Comparison of ENCODE assay signal across 2 cellular contexts in genomic region chr17:3893720-3894116, GRCh38.
TF ChIP-seq lines count a peak whose summit lies in the region.

No MANE protein-coding gene starts in this region.

TF ChIP-seq in SK-N-SH, 30 proteins besides CTCF, POLR2A, EP300 and RAD21:
- no peak for TF ChIP-seq TCF12 (IDR thresholded peaks at IDR 0.05)
- TF ChIP-seq SIN3A (IDR thresholded peaks at IDR 0.05; ENCODE audit: borderline replicate concordance, low read depth, low read length): no peak
- TF ChIP-seq MAX (IDR thresholded peaks at IDR 0.05; ENCODE audit: low read depth): no peak
- TF ChIP-seq RCOR1 (IDR thresholded peaks at IDR 0.05; ENCODE audit: low read length): no peak

TF ChIP-seq in SK-N-SH treated with all-trans-retinoic acid at 6 μM for 48 hours, 23 proteins besides CTCF, POLR2A, EP300 and RAD21:
- TF ChIP-seq TCF4 (CRISPR knock-in tag; IDR thresholded peaks at IDR 0.05; ENCODE audit: borderline replicate concordance) (no peak), ZNF70 (CRISPR knock-in tag; IDR thresholded peaks at IDR 0.05) (no peak), CSDC2 (CRISPR knock-in tag; IDR thresholded peaks at IDR 0.05) (no peak), ZNF8 (CRISPR knock-in tag; IDR thresholded peaks at IDR 0.05) (no peak), POU6F1 (CRISPR knock-in tag; IDR thresholded peaks at IDR 0.05; ENCODE audit: borderline replicate concordance, low read depth) (no peak), TOX (CRISPR knock-in tag; IDR thresholded peaks at IDR 0.05; ENCODE audit: borderline replicate concordance) (no peak), SNAI2 (CRISPR knock-in tag; IDR thresholded peaks at IDR 0.05) (no peak), GLIS3 (CRISPR knock-in tag; IDR thresholded peaks at IDR 0.05) (no peak), ZC3H10 (CRISPR knock-in tag; IDR thresholded peaks at IDR 0.05) (no peak)
